In genomic region chr15:63107895-63108546, GRCh38 we compare ENCODE assay signal across 1 cellular context.
A peak's percentile ranks its signal among the peaks of the same experiment; 100 is the strongest.
TF ChIP-seq lines count a peak whose summit lies in the region.

No MANE protein-coding gene starts in this region.

TF ChIP-seq in HepG2, 621 proteins besides CTCF, POLR2A, EP300 and RAD21 (continued from another document and continues in another):
- TF ChIP-seq IKZF5 (CRISPR knock-in tag; IDR thresholded peaks at IDR 0.05) (peak; percentile 78; the same call in 1 of the 2 replicates), ZFP62 (CRISPR knock-in tag; IDR thresholded peaks at IDR 0.05) (no peak), SIN3A (IDR thresholded peaks at IDR 0.05; ENCODE audit: borderline replicate concordance, low read depth, low read length) (no peak), SMAD3 (CRISPR knock-in tag; IDR thresholded peaks at IDR 0.05) (peak; percentile 85), ZNF546 (CRISPR knock-in tag; conservative IDR thresholded peaks at IDR 0.05) (no peak), GABPB1 (CRISPR knock-in tag; IDR thresholded peaks at IDR 0.05) (0 out of 2 replicates have a peak, but pooled peaks have one; percentile 28), BHLHE40 (IDR thresholded peaks at IDR 0.05; ENCODE audit: low read length) (peak; percentile 60), ZBTB20 (CRISPR knock-in tag; IDR thresholded peaks at IDR 0.05; ENCODE audit: borderline replicate concordance, low read depth) (0 out of 2 replicates have a peak, but pooled peaks have one; percentile 55), DR1 (CRISPR knock-in tag; IDR thresholded peaks at IDR 0.05) (no peak), THAP11 (CRISPR knock-in tag; IDR thresholded peaks at IDR 0.05) (peak; percentile 59), FUBP1 (CRISPR knock-in tag; IDR thresholded peaks at IDR 0.05; ENCODE audit: borderline replicate concordance) (no peak; the same call in 1 of the 2 replicates), CREB3 (CRISPR knock-in tag; IDR thresholded peaks at IDR 0.05) (no peak), PHF5A (CRISPR knock-in tag; IDR thresholded peaks at IDR 0.05; ENCODE audit: low read depth, unreplicated experiment) (no peak), KLF11 (CRISPR knock-in tag; IDR thresholded peaks at IDR 0.05) (0 out of 2 replicates have a peak, but pooled peaks have one; percentile 25), MED1 (CRISPR knock-in tag; IDR thresholded peaks at IDR 0.05) (peak; percentile 86), ZSCAN5A (CRISPR knock-in tag; IDR thresholded peaks at IDR 0.05; ENCODE audit: borderline replicate concordance) (no peak), RFX3 (CRISPR knock-in tag; IDR thresholded peaks at IDR 0.05) (no peak), RFXAP (CRISPR knock-in tag; IDR thresholded peaks at IDR 0.05; ENCODE audit: borderline replicate concordance) (peak; percentile 44; the same call in 1 of the 2 replicates), ARNTL (CRISPR knock-in tag; IDR thresholded peaks at IDR 0.05) (0 out of 2 replicates have a peak, but pooled peaks have one; percentile 51), MLX (CRISPR knock-in tag; IDR thresholded peaks at IDR 0.05) (no peak), MED8 (CRISPR knock-in tag; IDR thresholded peaks at IDR 0.05; ENCODE audit: insufficient replicate concordance) (no peak), ATF7 (IDR thresholded peaks at IDR 0.05) (no peak), ATF7 (CRISPR knock-in tag; IDR thresholded peaks at IDR 0.05) (0 out of 2 replicates have a peak, but pooled peaks have one; percentile 19), ZNF598 (CRISPR knock-in tag; IDR thresholded peaks at IDR 0.05; ENCODE audit: borderline replicate concordance) (no peak), RBM39 (IDR thresholded peaks at IDR 0.05; ENCODE audit: low read depth, low read length, poor library complexity, severe bottlenecking) (no peak), REST (IDR thresholded peaks at IDR 0.05; ENCODE audit: borderline replicate concordance in 1 of 2, low read depth in 1 of 2, low read length in 2 of 2) (peak in 1 of 2 experiments; percentile 70; a peak in 2 of 4 replicates), ZNF784 (CRISPR knock-in tag; IDR thresholded peaks at IDR 0.05; ENCODE audit: borderline replicate concordance) (no peak), CHD4 (IDR thresholded peaks at IDR 0.05; ENCODE audit: borderline replicate concordance, low read length) (no peak), CSRNP2 (CRISPR knock-in tag; conservative IDR thresholded peaks at IDR 0.05; ENCODE audit: low read depth) (no peak), ZNF747 (CRISPR knock-in tag; IDR thresholded peaks at IDR 0.05; ENCODE audit: borderline replicate concordance) (0 out of 2 replicates have a peak, but pooled peaks have one; percentile 68), JUNB (CRISPR knock-in tag; IDR thresholded peaks at IDR 0.05; ENCODE audit: borderline replicate concordance) (no peak), NFATC3 (CRISPR knock-in tag; IDR thresholded peaks at IDR 0.05) (no peak), ZNF567 (CRISPR knock-in tag; IDR thresholded peaks at IDR 0.05; ENCODE audit: borderline replicate concordance) (no peak), ZBTB7B (CRISPR knock-in tag; IDR thresholded peaks at IDR 0.05) (peak; percentile 85), CHD2 (IDR thresholded peaks at IDR 0.05; ENCODE audit: low read depth, low read length) (no peak), GFI1 (CRISPR knock-in tag; IDR thresholded peaks at IDR 0.05; ENCODE audit: borderline replicate concordance) (peak; percentile 50; the same call in 1 of the 2 replicates), NR2C2 (CRISPR knock-in tag; IDR thresholded peaks at IDR 0.05; ENCODE audit: borderline replicate concordance) (peak; percentile 64; the same call in 1 of the 2 replicates), GPBP1L1 (CRISPR knock-in tag; IDR thresholded peaks at IDR 0.05) (no peak), ATF5 (CRISPR knock-in tag; IDR thresholded peaks at IDR 0.05; ENCODE audit: low read depth) (no peak), ZNF251 (CRISPR knock-in tag; IDR thresholded peaks at IDR 0.05) (no peak), ZSCAN30 (CRISPR knock-in tag; IDR thresholded peaks at IDR 0.05) (no peak), HNF4G (IDR thresholded peaks at IDR 0.05; ENCODE audit: borderline replicate concordance, low read depth, low read length) (peak; percentile 97), HNF4G (CRISPR knock-in tag; IDR thresholded peaks at IDR 0.05; ENCODE audit: borderline replicate concordance, low read depth) (peak; percentile 81; the same call in 1 of the 2 replicates), FLYWCH1 (CRISPR knock-in tag; IDR thresholded peaks at IDR 0.05) (no peak), JUND (CRISPR knock-in tag; IDR thresholded peaks at IDR 0.05) (peak; percentile 63; the same call in 1 of the 2 replicates), XRCC5 (optimal IDR thresholded peaks at IDR 0.05; ENCODE audit: low read length) (peak; percentile 49), ISL2 (CRISPR knock-in tag; IDR thresholded peaks at IDR 0.05) (peak; percentile 71; the same call in 1 of the 2 replicates), ZNF430 (CRISPR knock-in tag; IDR thresholded peaks at IDR 0.05) (peak; percentile 47; the same call in 1 of the 2 replicates), TBL1XR1 (IDR thresholded peaks at IDR 0.05; ENCODE audit: borderline replicate concordance, low read length, partially characterized antibody) (peak; percentile 87), NR2F6 (IDR thresholded peaks at IDR 0.05) (peak; percentile 76; the same call in 1 of the 2 replicates), NR2F6 (CRISPR knock-in tag; IDR thresholded peaks at IDR 0.05) (peak; percentile 65), MIXL1 (CRISPR knock-in tag; IDR thresholded peaks at IDR 0.05) (peak; percentile 42; the same call in 1 of the 2 replicates), HOXA3 (CRISPR knock-in tag; IDR thresholded peaks at IDR 0.05) (peak; percentile 49; the same call in 1 of the 2 replicates)
